Comparison of ENCODE assay signal across 26 cellular contexts in the genomic region with DNA sequence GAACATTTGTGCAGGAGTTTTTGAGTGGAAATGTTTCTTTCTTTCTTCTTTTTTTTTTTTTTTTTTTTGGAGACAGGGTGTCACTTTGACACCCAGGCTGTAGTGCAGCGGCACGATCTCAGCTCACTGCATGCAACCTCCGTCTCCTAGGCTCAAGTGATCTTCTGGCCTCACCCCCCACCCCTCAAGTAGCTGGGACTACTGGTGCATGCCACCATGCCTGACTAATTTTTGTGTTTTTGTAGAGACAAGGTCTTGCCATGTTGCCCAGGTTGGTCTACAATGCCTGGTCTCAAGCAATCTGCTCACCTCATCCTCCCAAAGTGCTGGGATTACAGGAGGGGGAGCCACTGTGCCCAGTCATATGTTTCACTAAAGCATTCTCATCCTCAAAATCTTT.
"Had no signal": no experiment of that assay in that cellular context is flagged by ENCODE, and none has a peak within 500 bp of the region (broad histone marks: within the 10 kb centered on the region; RNA-seq: fewer than 3 reads in every experiment).

No MANE protein-coding gene starts in this region.

- H3K9me3 Mint-ChIP-seq: activated naive CD4-positive, alpha-beta T cell treated with anti-CD3 and anti-CD28 coated beads, Interleukin-2, amount 50 U/mL, for 24 hours; T-cell had no signal

- ATAC-seq: activated CD4-positive, CD25-positive, alpha-beta regulatory T cell treated with anti-CD3 and anti-CD28 coated beads, Interleukin-2, amount 50 U/mL, for 24 hours; activated CD8-positive, alpha-beta T cell treated with anti-CD3 and anti-CD28 coated beads, Interleukin-2, amount 10 ng/mL, durations not matched to agents 7 days and 5 days; PC-3; T-cell had no signal

- H3K9ac ChIP-seq: KMS-11 had no signal

- DNase-seq: activated CD4-positive, alpha-beta T cell treated with anti-CD3 and anti-CD28 coated beads for 4 hours; activated CD8-positive, alpha-beta memory T cell treated with anti-CD3 and anti-CD28 coated beads, Interleukin-2, amount 50 U/mL, for 48 hours; activated CD8-positive, alpha-beta T cell treated with anti-CD3 and anti-CD28 coated beads, Interleukin-2, amount 10 ng/mL, durations not matched to agents 7 days and 5 days; activated T-cell treated with anti-CD3 and anti-CD28 coated beads, Interleukin-2, amount 50 U/mL, for 1 hour; aorta; caudate nucleus; MV-4-11; NCI-H1105; NCI-H1436; NCI-H1694 treated with DMSO at 0.1 percent for 48 hours; NCI-H2029 treated with DMSO at 0.1 percent for 48 hours; NCI-H345; NCI-H510A; NCI-H526 treated with DMSO at 0.1 percent for 48 hours; NCI-H82; NK-92 treated with Interleukin-12 subunit alpha and Interleukin-12 subunit beta, amount 100 ng/mL, for 24 hours; PC-3; SHP77 treated with DMSO at 0.1 percent for 48 hours; T-cell; WERI-Rb-1 had no signal

- H3K4me2 ChIP-seq: KMS-11 had no signal

- H3K36me3 ChIP-seq: breast epithelium, MG63, WERI-Rb-1 had no signal

- H3K27ac ChIP-seq: breast epithelium, KMS-11, WERI-Rb-1 had no signal

- H3K4me3 Mint-ChIP-seq: activated CD8-positive, alpha-beta T cell treated with anti-CD3 and anti-CD28 coated beads, Interleukin-2, amount 10 ng/mL, durations not matched to agents 7 days and 5 days; activated naive CD4-positive, alpha-beta T cell treated with anti-CD3 and anti-CD28 coated beads, Interleukin-2, amount 50 U/mL, for 24 hours; T-cell had no signal

- H3K4me1 ChIP-seq: breast epithelium had no signal

- H3K4me1 Mint-ChIP-seq: activated naive CD4-positive, alpha-beta T cell treated with anti-CD3 and anti-CD28 coated beads, Interleukin-2, amount 50 U/mL, for 24 hours; T-cell had no signal

- H3K36me3 Mint-ChIP-seq: activated naive CD4-positive, alpha-beta T cell treated with anti-CD3 and anti-CD28 coated beads, Interleukin-2, amount 50 U/mL, for 24 hours; T-cell had no signal

- H3K27ac Mint-ChIP-seq: activated CD8-positive, alpha-beta T cell treated with anti-CD3 and anti-CD28 coated beads, Interleukin-2, amount 10 ng/mL, durations not matched to agents 7 days and 5 days; activated naive CD4-positive, alpha-beta T cell treated with anti-CD3 and anti-CD28 coated beads, Interleukin-2, amount 50 U/mL, for 24 hours; T-cell had no signal

- H3K9me3 ChIP-seq: MG63 had no signal

- H3K27me3 ChIP-seq: breast epithelium had no signal

- H3K27me3 Mint-ChIP-seq: activated naive CD4-positive, alpha-beta T cell treated with anti-CD3 and anti-CD28 coated beads, Interleukin-2, amount 50 U/mL, for 24 hours had no signal

- FAIRE-seq: RCC 7860 had no signal

- H3K4me3 ChIP-seq: breast epithelium, MG63 had no signal
